Comparison of ENCODE assay signal across 8 cellular contexts in genomic region chr13:51844862-51845573, GRCh38. TPM values are rescaled to one million over a fixed set of nuclear protein-coding genes. Genes with fewer than 3 reads are reported as not detected.
DNase-seq lines count a peak whose midpoint lies in the region; ATAC-seq, FAIRE-seq and TF ChIP-seq lines count a peak whose summit lies in the region.

TSS of gene TMEM272 (minus strand) at chr13:51845177. CDS start at chr13:51838530, 6,647 bp downstream.

- no peaks in the 10 kb centered on the region for H3K9me3 ChIP-seq in endocrine pancreas (ENCODE audit: control insufficient read depth, low read length)

- H3K9ac ChIP-seq in endocrine pancreas (ENCODE audit: control insufficient read depth, insufficient read depth, low read length): no peak within 1 kb of the TSS

- H3K4me3 ChIP-seq in AG10803 (ENCODE audit: low read length) (no peak within 1 kb of the TSS), endocrine pancreas (ENCODE audit: control insufficient read depth, insufficient read depth, low read length) (peak within 1 kb of the TSS; percentile 35)

- TF ChIP-seq CTCF in AG10803 (conservative IDR thresholded peaks at IDR 0.05; ENCODE audit: low read length) (peak; percentile 73), mesothelial cell of epicardium (IDR thresholded peaks at IDR 0.05; ENCODE audit: unreplicated experiment) (peak; percentile 71)

- H3K27me3 Mint-ChIP-seq in mesothelial cell of epicardium (ENCODE audit: low read depth): peaks cover 1% of the 10 kb centered on the region

- no peaks in the 10 kb centered on the region for H3K36me3 ChIP-seq in endocrine pancreas (ENCODE audit: control insufficient read depth, insufficient read depth, low read length)

- H3K9me3 Mint-ChIP-seq in mesothelial cell of epicardium: peaks cover 9% of the 10 kb centered on the region

- no peak for FAIRE-seq in GM19239 (lab: Jason Lieb, UNC)

- peak within 1 kb of the TSS; percentile 55 for H3K27ac Mint-ChIP-seq in mesothelial cell of epicardium

- no peaks in the 10 kb centered on the region for H3K27me3 ChIP-seq in endocrine pancreas (ENCODE audit: control insufficient read depth, insufficient read depth, low read length)

- DNase-seq in AG10803 (ENCODE audit: low read depth) (no peak), GM19239 (ENCODE audit: insufficient read length, low spot score) (peak; percentile 56), NCI-H1930 (lab: John Stamatoyannopoulos, UW) (peak; percentile 63 to 66), mesothelial cell of epicardium (ENCODE audit: low spot score in 2 of 2, unreplicated experiment in 2 of 2) (peak; percentile 45 to 82)
- peak; percentile 69 to 77 for DNase-seq in activated CD4-positive, alpha-beta T cell treated with anti-CD3 and anti-CD28 coated beads, Interleukin-2, amount 50 U/mL, for 48 hours
- DNase-seq in stimulated activated naive CD4-positive, alpha-beta T cell treated with Interleukin-2 at 50 U/mL for 16 hours (lab: John Stamatoyannopoulos, UW): peak; percentile 49

- ATAC-seq in GM18861 (IDR thresholded peaks at IDR 0.05; ENCODE audit: unreplicated experiment): no peak

- H3K4me1 Mint-ChIP-seq in mesothelial cell of epicardium: peaks cover 6% of the 10 kb centered on the region

- H3K4me3 Mint-ChIP-seq in mesothelial cell of epicardium: peak within 1 kb of the TSS; percentile 57

- no peaks in the 10 kb centered on the region for H3K36me3 Mint-ChIP-seq in mesothelial cell of epicardium

- no peaks in the 10 kb centered on the region for H3K4me1 ChIP-seq in endocrine pancreas (ENCODE audit: control insufficient read depth, insufficient read depth, low read length)

RNA-seq across cellular contexts. Expression of gene TMEM272, which starts in this region (rescaled TPM):
- 2.2 to 2.9 TPM (median 2.9 TPM) in 3 replicates for total RNA-seq in mesothelial cell of epicardium
